Comparison of ENCODE assay signal across 16 cellular contexts in the genomic region with DNA sequence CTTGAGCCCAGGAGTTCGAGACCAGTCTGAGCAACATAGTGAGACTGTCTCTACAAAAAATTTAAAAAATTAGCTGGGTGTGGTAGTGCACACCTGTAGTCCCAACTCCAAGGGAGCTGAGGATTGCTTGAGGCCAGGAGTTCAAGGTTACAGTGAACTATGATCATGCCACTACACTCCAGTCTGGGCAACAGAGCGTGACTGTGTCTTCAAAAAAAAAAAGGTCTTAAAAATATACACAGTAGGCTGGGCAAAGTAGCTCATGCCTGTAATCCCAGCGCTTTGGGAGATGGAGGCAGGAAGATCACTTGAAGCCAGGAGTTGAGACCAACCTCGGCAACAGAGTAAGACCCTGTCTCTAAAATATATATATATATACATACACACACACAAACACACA. TPM values are rescaled to one million over a fixed set of nuclear protein-coding genes. Genes with fewer than 3 reads are reported as not detected.
DNase-seq lines count a peak whose midpoint lies in the region; ATAC-seq and TF ChIP-seq lines count a peak whose summit lies in the region.
"Had no signal": no experiment of that assay in that cellular context is flagged by ENCODE, and none has a peak within 500 bp of the region (broad histone marks: within the 10 kb centered on the region; RNA-seq: fewer than 3 reads in every experiment).

No MANE protein-coding gene starts in this region.

- intact Hi-C loops in activated T-helper 1 cell treated with anti-CD3 and anti-CD28 coated beads, Interleukin-12 subunit alpha, Interleukin-12 subunit beta, Interleukin-2, Interleukin-4 antibody, amounts not matched to agents 30 ng/mL and 10 ng/mL and 1 ng/mL, durations not matched to agents 14 hours and 24 hours and 36 hours (cut with micrococcal nuclease): no loop called here
- intact Hi-C loops in right lobe of liver (cut with DNase I): no loop called here

- H3K4me3 Mint-ChIP-seq in activated T-helper 1 cell treated with anti-CD3 and anti-CD28 coated beads, Interleukin-12 subunit alpha, Interleukin-12 subunit beta, Interleukin-2, Interleukin-4 antibody, amounts not matched to agents 30 ng/mL and 10 ng/mL and 1 ng/mL, durations not matched to agents 14 hours and 24 hours and 36 hours: no peak overlapping the region
- H3K4me3 Mint-ChIP-seq: brain, HFFc6 had no signal

- H3K9me3 Mint-ChIP-seq in activated T-helper 1 cell treated with anti-CD3 and anti-CD28 coated beads, Interleukin-12 subunit alpha, Interleukin-12 subunit beta, Interleukin-2, Interleukin-4 antibody, amounts not matched to agents 30 ng/mL and 10 ng/mL and 1 ng/mL, durations not matched to agents 14 hours and 24 hours and 36 hours: peaks cover 3% of the 10 kb centered on the region
- H3K9me3 Mint-ChIP-seq: brain, HFFc6 had no signal

- ATAC-seq in right lobe of liver (no peak), GM21619 (IDR thresholded peaks at IDR 0.05; ENCODE audit: unreplicated experiment) (no peak), GM18517 (IDR thresholded peaks at IDR 0.05; ENCODE audit: unreplicated experiment) (no peak), HG03565 (IDR thresholded peaks at IDR 0.05; ENCODE audit: unreplicated experiment) (no peak), HG03039 (IDR thresholded peaks at IDR 0.05; ENCODE audit: unreplicated experiment) (no peak)

- no peaks in the 10 kb centered on the region for H3K27me3 Mint-ChIP-seq in activated T-helper 1 cell treated with anti-CD3 and anti-CD28 coated beads, Interleukin-12 subunit alpha, Interleukin-12 subunit beta, Interleukin-2, Interleukin-4 antibody, amounts not matched to agents 30 ng/mL and 10 ng/mL and 1 ng/mL, durations not matched to agents 14 hours and 24 hours and 36 hours (ENCODE audit: insufficient read depth)
- H3K27me3 Mint-ChIP-seq: brain had no signal

- H3K36me3 ChIP-seq in BLaER1 (peaks cover 12% of the 10 kb centered on the region), right lobe of liver (peaks cover 0 to 37% (median 17%) of the 10 kb centered on the region in 4 donors)
- H3K36me3 ChIP-seq: uterus had no signal

- TF ChIP-seq CTCF in right lobe of liver (IDR thresholded peaks at IDR 0.05): no peak

- peaks cover 34% of the 10 kb centered on the region for H3K36me3 Mint-ChIP-seq in activated T-helper 1 cell treated with anti-CD3 and anti-CD28 coated beads, Interleukin-12 subunit alpha, Interleukin-12 subunit beta, Interleukin-2, Interleukin-4 antibody, amounts not matched to agents 30 ng/mL and 10 ng/mL and 1 ng/mL, durations not matched to agents 14 hours and 24 hours and 36 hours (ENCODE audit: low read depth)

- H3K4me2 ChIP-seq in BLaER1: peak overlapping the region; percentile 89

- WGBS in right lobe of liver (ENCODE audit: insufficient coverage, low coverage, low lambda C conversion rate, missing lambda C conversion rate): 69% methylated on average over 4 of the region's 4 CpGs

- H3K27ac Mint-ChIP-seq in activated T-helper 1 cell treated with anti-CD3 and anti-CD28 coated beads, Interleukin-12 subunit alpha, Interleukin-12 subunit beta, Interleukin-2, Interleukin-4 antibody, amounts not matched to agents 30 ng/mL and 10 ng/mL and 1 ng/mL, durations not matched to agents 14 hours and 24 hours and 36 hours: peak overlapping the region; percentile 90
- H3K27ac Mint-ChIP-seq: HFFc6 had no signal

- DNase-seq in GF-D8 (lab: John Stamatoyannopoulos, UW): peak; percentile 16
- no peak for DNase-seq in activated T-helper 1 cell treated with anti-CD3 and anti-CD28 coated beads, Interleukin-12 subunit alpha, Interleukin-12 subunit beta, Interleukin-2, Interleukin-4 antibody, amounts not matched to agents 30 ng/mL and 10 ng/mL and 1 ng/mL, durations not matched to agents 14 hours and 24 hours and 36 hours (ENCODE audit: low spot score)
- no peak for DNase-seq in right lobe of liver
- DNase-seq: DMS79; foreskin melanocyte; HFFc6; SHP77; stimulated activated CD4-positive, alpha-beta T cell treated with anti-CD3 and anti-CD28 coated beads, Interleukin-1b, Interleukin-23, amount 100 ng/mL, for 48 hours; stimulated activated CD8-positive, alpha-beta memory T cell treated with anti-CD3 and anti-CD28 coated beads, Interleukin-4, amount 100 ng/mL, for 48 hours; uterus had no signal

- H3K9me3 ChIP-seq in BLaER1 (no peaks in the 10 kb centered on the region), right lobe of liver (no peaks in the 10 kb centered on the region)
- H3K9me3 ChIP-seq: uterus had no signal

- H3K27me3 ChIP-seq in BLaER1: no peaks in the 10 kb centered on the region
- H3K27me3 ChIP-seq in right lobe of liver: no peaks in the 10 kb centered on the region
- H3K27me3 ChIP-seq: uterus had no signal

- H3K4me1 Mint-ChIP-seq in activated T-helper 1 cell treated with anti-CD3 and anti-CD28 coated beads, Interleukin-12 subunit alpha, Interleukin-12 subunit beta, Interleukin-2, Interleukin-4 antibody, amounts not matched to agents 30 ng/mL and 10 ng/mL and 1 ng/mL, durations not matched to agents 14 hours and 24 hours and 36 hours (ENCODE audit: low read depth): peaks cover 56% of the 10 kb centered on the region
- H3K4me1 Mint-ChIP-seq: brain had no signal

- peak overlapping the region; percentile 82 for H3K27ac ChIP-seq in BLaER1
- peak overlapping the region; percentile 59 to 83 (median 82) for H3K27ac ChIP-seq in right lobe of liver
- H3K27ac ChIP-seq: uterus had no signal

- peaks cover 60% of the 10 kb centered on the region for H3K4me1 ChIP-seq in BLaER1
- peaks cover 0 to 24% (median 17%) of the 10 kb centered on the region in 4 donors for H3K4me1 ChIP-seq in right lobe of liver

- H4K20me1 ChIP-seq in BLaER1: peaks cover 4% of the 10 kb centered on the region; the same call in 1 of the 2 replicates

- H3K4me3 ChIP-seq in BLaER1 (peak overlapping the region; percentile 48; the same call in 1 of the 2 replicates), right lobe of liver (no peak overlapping the region)
- H3K4me3 ChIP-seq: uterus had no signal

- peak overlapping the region; percentile 68; the same call in 1 of the 2 replicates for H3K9ac ChIP-seq in BLaER1

- TF ChIP-seq POLR2A in right lobe of liver (IDR thresholded peaks at IDR 0.05): no peak

RNA-seq across cellular contexts. Expression of a gene that starts 11.2 kb away (rescaled TPM):
- total RNA-seq in activated T-helper 1 cell treated with anti-CD3 and anti-CD28 coated beads, Interleukin-12 subunit alpha, Interleukin-12 subunit beta, Interleukin-2, Interleukin-4 antibody, amounts not matched to agents 30 ng/mL and 10 ng/mL and 1 ng/mL, durations not matched to agents 14 hours and 24 hours and 36 hours: 55.0 and 57.8 TPM in 2 replicates
- 10 to 100 TPM; 10.8 to 33.4 (median 24.5) TPM for total RNA-seq in right lobe of liver

RNA-seq across cellular contexts. Expression of a gene that starts 11.4 kb away (rescaled TPM):
- 63.4 and 63.6 TPM in 2 replicates for total RNA-seq in activated T-helper 1 cell treated with anti-CD3 and anti-CD28 coated beads, Interleukin-12 subunit alpha, Interleukin-12 subunit beta, Interleukin-2, Interleukin-4 antibody, amounts not matched to agents 30 ng/mL and 10 ng/mL and 1 ng/mL, durations not matched to agents 14 hours and 24 hours and 36 hours
- total RNA-seq in right lobe of liver: 10 to 100 TPM; 24.6 to 43.8 (median 28.1) TPM

RNA-seq across cellular contexts. Expression of a gene that starts 12.0 kb away (rescaled TPM):
- total RNA-seq in activated T-helper 1 cell treated with anti-CD3 and anti-CD28 coated beads, Interleukin-12 subunit alpha, Interleukin-12 subunit beta, Interleukin-2, Interleukin-4 antibody, amounts not matched to agents 30 ng/mL and 10 ng/mL and 1 ng/mL, durations not matched to agents 14 hours and 24 hours and 36 hours: 268 and 273 TPM in 2 replicates
- total RNA-seq in right lobe of liver: 10 to 100 TPM; 42.0 to 80.3 (median 57.3) TPM

RNA-seq across cellular contexts. Expression of a gene that starts 29.1 kb away (rescaled TPM):
- total RNA-seq in activated T-helper 1 cell treated with anti-CD3 and anti-CD28 coated beads, Interleukin-12 subunit alpha, Interleukin-12 subunit beta, Interleukin-2, Interleukin-4 antibody, amounts not matched to agents 30 ng/mL and 10 ng/mL and 1 ng/mL, durations not matched to agents 14 hours and 24 hours and 36 hours: 26.5 and 33.6 TPM in 2 replicates
- 10 to 100 TPM in 3 of 6 experiments, 1 to 10 TPM in 3; 4.5 to 11.0 (median 8.6) TPM for total RNA-seq in right lobe of liver

RNA-seq across cellular contexts. Expression of a gene that starts 31.2 kb away (rescaled TPM):
- 40.2 and 40.6 TPM in 2 replicates for total RNA-seq in activated T-helper 1 cell treated with anti-CD3 and anti-CD28 coated beads, Interleukin-12 subunit alpha, Interleukin-12 subunit beta, Interleukin-2, Interleukin-4 antibody, amounts not matched to agents 30 ng/mL and 10 ng/mL and 1 ng/mL, durations not matched to agents 14 hours and 24 hours and 36 hours
- total RNA-seq in right lobe of liver: 10 to 100 TPM; 12.3 to 27.8 (median 15.7) TPM
